Comparison of ENCODE assay signal across 8 cellular contexts in the genomic region with DNA sequence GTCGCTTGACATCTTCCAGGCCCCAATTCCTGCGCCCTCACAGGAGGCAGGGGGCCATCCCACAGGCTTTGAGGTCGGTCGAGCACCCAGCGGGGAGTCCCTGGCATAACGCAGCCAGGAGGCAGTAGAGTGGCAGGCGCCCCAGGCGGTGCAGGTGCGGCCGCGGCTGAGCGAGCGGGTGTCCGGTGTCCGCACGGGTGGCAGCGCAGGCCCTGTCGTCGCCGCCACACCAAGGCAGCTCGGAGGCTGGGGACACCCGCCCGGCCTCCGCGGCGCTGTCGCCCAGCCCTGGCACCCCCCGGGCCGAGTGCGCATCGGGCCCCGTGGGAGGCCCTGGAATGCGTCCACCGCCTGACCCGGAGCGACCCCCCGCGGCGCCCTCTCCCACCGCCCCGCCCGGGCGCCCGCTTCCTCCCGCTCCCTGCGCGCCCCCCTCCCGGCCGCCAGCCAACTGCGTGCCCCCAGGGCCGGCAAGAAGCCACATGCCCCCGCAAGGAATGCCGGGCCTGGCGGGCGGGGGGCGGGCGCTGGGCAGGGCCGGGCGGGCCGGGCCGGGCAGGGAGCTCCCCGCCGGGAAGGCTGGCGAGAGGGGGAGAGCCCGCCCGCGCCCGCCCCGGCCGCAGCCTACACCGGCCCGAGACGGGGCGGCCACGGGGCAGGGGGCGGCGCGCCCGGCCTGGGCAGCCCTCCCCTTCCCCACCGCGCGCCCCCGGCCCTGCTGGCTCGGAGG. TPM values are rescaled to one million over a fixed set of nuclear protein-coding genes. Genes with fewer than 3 reads are reported as not detected.
DNase-seq lines count a peak whose midpoint lies in the region; ATAC-seq, FAIRE-seq and TF ChIP-seq lines count a peak whose summit lies in the region.

No MANE protein-coding gene starts in this region.

- in situ Hi-C loops in mammary epithelial cell (cut with MboI; ENCODE audit: low sequenced_read_pairs in 2 of 2) = no loop called here

- no TSS peak for BruUV-seq in mammary epithelial cell (replicated peaks; lab: Mats Ljungman, UMichigan)

- TF ChIP-seq CTCF in mammary epithelial cell (conservative IDR thresholded peaks at IDR 0.05 in 1 of 2, IDR thresholded peaks at IDR 0.05 in 1 of 2; ENCODE audit: extremely low read depth in 1 of 2, insufficient read depth in 1 of 2, low read depth in 1 of 2, low read length in 2 of 2) (peak; percentile 10 to 50), keratinocyte (optimal IDR thresholded peaks at IDR 0.05 in 1 of 3, IDR thresholded peaks at IDR 0.05 in 1 of 3, conservative IDR thresholded peaks at IDR 0.05 in 1 of 3; ENCODE audit: extremely low read depth in 1 of 3, insufficient read depth in 2 of 3, low read length in 3 of 3) (peak; percentile 3 to 70 (median 58))

- H3K27me3 ChIP-seq in mammary epithelial cell (ENCODE audit: insufficient read depth, low read length) (no peaks in the 10 kb centered on the region), keratinocyte (ENCODE audit: control insufficient read depth, extremely low read depth, insufficient read depth, low read length) (no peaks in the 10 kb centered on the region)

- H3K4me1 ChIP-seq in mammary epithelial cell (ENCODE audit: insufficient read depth, low read length) (peaks cover 21% of the 10 kb centered on the region), keratinocyte (ENCODE audit: control insufficient read depth, extremely low read depth, insufficient read depth, low read length) (peaks cover 20% of the 10 kb centered on the region)

- peak; percentile 73 for ATAC-seq in stimulated activated memory B cell treated with anti-CD40 and anti-IgM and Interleukin-4, amounts not matched to agents 10 μg/mL and 1 μg/mL and 100 μg/mL, for 72 hours
- ATAC-seq in HG02938 (IDR thresholded peaks at IDR 0.05; ENCODE audit: unreplicated experiment) (no peak), HG03457 (IDR thresholded peaks at IDR 0.05; ENCODE audit: unreplicated experiment) (no peak)

- H4K20me1 ChIP-seq in mammary epithelial cell (ENCODE audit: insufficient read depth, low read length) (no peaks in the 10 kb centered on the region), keratinocyte (ENCODE audit: control insufficient read depth, extremely low read depth, insufficient read depth, low read length) (no peaks in the 10 kb centered on the region)

- CTCF ChIA-PET in mammary epithelial cell (lab: Charles Lee; ENCODE audit: low non-redundant PET) = interaction anchor here (0.7 kb wide), 1 partner anchor 181 kb away, joined by 3 read pairs; no protein-coding TSS in a partner anchor

- H3K4me3 ChIP-seq in mammary epithelial cell (replicated peaks in 1 of 3; ENCODE audit: insufficient read depth in 1 of 3, low read depth in 2 of 3, low read length in 3 of 3) = peak overlapping the region in 2 of 3 experiments; percentile 46 to 49
- peak overlapping the region; percentile 29 to 50 (median 45) for H3K4me3 ChIP-seq in keratinocyte (ENCODE audit: control insufficient read depth in 2 of 3, extremely low read depth in 1 of 3, insufficient read depth in 2 of 3, low read depth in 1 of 3, low read length in 3 of 3)

- H3K79me2 ChIP-seq in mammary epithelial cell (ENCODE audit: insufficient read depth, low read length) = no peaks in the 10 kb centered on the region
- H3K79me2 ChIP-seq in keratinocyte (ENCODE audit: control insufficient read depth, insufficient read depth, low read length) = no peaks in the 10 kb centered on the region

- H3K4me2 ChIP-seq in mammary epithelial cell (ENCODE audit: insufficient read depth, low read depth, low read length) = peak overlapping the region; percentile 95
- peak overlapping the region; percentile 59 for H3K4me2 ChIP-seq in keratinocyte (ENCODE audit: control insufficient read depth, extremely low read depth, insufficient read depth, low read depth, low read length)

- peaks cover 16% of the 10 kb centered on the region for H3K36me3 Mint-ChIP-seq in stimulated activated memory B cell treated with anti-CD40 and anti-IgM and Interleukin-4, amounts not matched to agents 10 μg/mL and 1 μg/mL and 100 μg/mL, for 72 hours

- peaks cover 30% of the 10 kb centered on the region for H3K4me1 Mint-ChIP-seq in stimulated activated memory B cell treated with anti-CD40 and anti-IgM and Interleukin-4, amounts not matched to agents 10 μg/mL and 1 μg/mL and 100 μg/mL, for 72 hours

- dilution Hi-C loops in mammary epithelial cell (cut with HindIII; ENCODE audit: low sequenced_read_pairs) (no loop called here), keratinocyte (cut with MboI; ENCODE audit: extremely low pct_ligation_motif_present, low sequenced_read_pairs) (no loop called here)

- DNase-seq in 8988T = peak; percentile 86
- DNase-seq in EL = peak; percentile 67
- DNase-seq in NCI-H2196 treated with DMSO at 0.1 percent for 48 hours (lab: John Stamatoyannopoulos, UW; ENCODE audit: unreplicated experiment) = peak; percentile 45
- peak; percentile 25 for DNase-seq in mammary epithelial cell
- no peak for DNase-seq in keratinocyte (ENCODE audit: low read depth, low spot score)

- 36% methylated on average over 6 of the region's 84 CpGs for WGBS in mammary epithelial cell (ENCODE audit: low coverage, missing lambda C conversion rate)

- H3K27me3 Mint-ChIP-seq in stimulated activated memory B cell treated with anti-CD40 and anti-IgM and Interleukin-4, amounts not matched to agents 10 μg/mL and 1 μg/mL and 100 μg/mL, for 72 hours = peaks cover 10% of the 10 kb centered on the region

- FAIRE-seq in keratinocyte (lab: Jason Lieb, UNC) = no peak

- peak overlapping the region; percentile 21 for H3K27ac Mint-ChIP-seq in stimulated activated memory B cell treated with anti-CD40 and anti-IgM and Interleukin-4, amounts not matched to agents 10 μg/mL and 1 μg/mL and 100 μg/mL, for 72 hours

- H3K9me3 Mint-ChIP-seq in stimulated activated memory B cell treated with anti-CD40 and anti-IgM and Interleukin-4, amounts not matched to agents 10 μg/mL and 1 μg/mL and 100 μg/mL, for 72 hours = no peaks in the 10 kb centered on the region

- H3K4me3 Mint-ChIP-seq in stimulated activated memory B cell treated with anti-CD40 and anti-IgM and Interleukin-4, amounts not matched to agents 10 μg/mL and 1 μg/mL and 100 μg/mL, for 72 hours = peak overlapping the region; percentile 75

- H3K36me3 ChIP-seq in mammary epithelial cell (ENCODE audit: insufficient read depth, low read length) (no peaks in the 10 kb centered on the region), keratinocyte (ENCODE audit: control insufficient read depth in 2 of 2, extremely low read depth in 1 of 2, insufficient read depth in 2 of 2, low read length in 2 of 2) (no peaks in the 10 kb centered on the region)

- H3K9ac ChIP-seq in mammary epithelial cell (ENCODE audit: insufficient read depth, low read length) = no peak overlapping the region
- H3K9ac ChIP-seq in keratinocyte (ENCODE audit: control insufficient read depth, extremely low read depth, insufficient read depth, low read length) = peak overlapping the region; percentile 58

- no peaks in the 10 kb centered on the region for H3K9me3 ChIP-seq in mammary epithelial cell (replicated peaks; ENCODE audit: insufficient read depth, low read length)
- no peaks in the 10 kb centered on the region for H3K9me3 ChIP-seq in keratinocyte (ENCODE audit: control insufficient read depth, low read depth, low read length)

- H2AFZ ChIP-seq in mammary epithelial cell (ENCODE audit: low read depth, low read length) = peak overlapping the region; percentile 85
- H2AFZ ChIP-seq in keratinocyte (ENCODE audit: control insufficient read depth, low read length) = peak overlapping the region; percentile 8

- intact Hi-C loops in mammary epithelial cell (cut with micrococcal nuclease) = loop anchor here (1.0 kb wide), 1 partner anchor 33 kb away; no protein-coding TSS in a partner anchor

- H3K9me1 ChIP-seq in keratinocyte (ENCODE audit: control insufficient read depth, extremely low read depth, insufficient read depth, low read length) = no peaks in the 10 kb centered on the region

- H3K27ac ChIP-seq in mammary epithelial cell (ENCODE audit: insufficient read depth, low read depth, low read length) (no peak overlapping the region), keratinocyte (ENCODE audit: control insufficient read depth, insufficient read depth, low read length) (peak overlapping the region; percentile 49)

RNA-seq across cellular contexts. Expression of gene PRDM11, which starts 33.9 kb away (rescaled TPM):
- total RNA-seq in mammary epithelial cell = 1 to 10 TPM; 3.3 to 3.4 TPM
- polyA plus RNA-seq in mammary epithelial cell (1.7 TPM), keratinocyte (2.1 to 2.7 TPM (median 2.5 TPM) in 3 replicates)
- polyA minus RNA-seq in mammary epithelial cell (4.2 TPM), keratinocyte (2.3 to 5.2 TPM (median 3.2 TPM) in 3 replicates)
- 0.79 TPM for polyA plus RNA-seq in keratinocyte (2011; ENCODE audit: low read depth)
- 1.6 and 2.6 TPM in 2 replicates for polyA plus RNA-seq in keratinocyte (2011; cell fraction: cytosol; rRNA removed)
- 2.6 and 3.9 TPM in 2 replicates for polyA plus RNA-seq in keratinocyte (2011; cell fraction: nucleus; rRNA removed)
- 1.7 and 2.4 TPM in 2 replicates for polyA plus RNA-seq in keratinocyte (2012; ENCODE audit: low replicate concordance)
- 7.5 TPM for polyA minus RNA-seq in keratinocyte (2011; cell fraction: cytosol; rRNA and poly(A)+ RNA removed)
- polyA minus RNA-seq in keratinocyte (2011; cell fraction: nucleus; rRNA and poly(A)+ RNA removed) = 2.9 and 3.2 TPM in 2 replicates
